In the genomic region with DNA sequence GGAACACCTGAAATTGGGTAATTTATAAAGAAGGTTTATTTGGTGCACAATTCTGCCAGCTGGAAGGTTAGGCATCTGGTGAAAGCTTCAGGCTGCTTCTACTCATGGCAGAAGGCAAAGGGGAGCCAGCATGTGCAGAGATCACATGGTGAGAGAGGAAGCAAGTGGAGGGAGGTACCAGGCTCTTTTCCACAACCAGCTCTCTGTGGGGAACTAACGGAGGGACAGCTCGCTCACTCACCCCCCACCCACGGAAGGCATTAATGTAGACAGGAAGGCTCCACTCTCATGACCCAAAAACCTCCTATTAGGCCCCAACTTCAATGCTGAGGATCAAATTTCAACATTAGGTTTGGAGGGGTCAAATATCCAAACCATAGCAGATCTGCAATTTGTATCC, we compare ENCODE assay signal across 29 cellular contexts.
A peak's percentile ranks its signal among the peaks of the same experiment; 100 is the strongest.
DNase-seq lines count a peak whose midpoint lies in the region; ATAC-seq, FAIRE-seq and TF ChIP-seq lines count a peak whose summit lies in the region.
"Had no signal": no experiment of that assay in that cellular context is flagged by ENCODE, and none has a peak within 500 bp of the region (broad histone marks: within the 10 kb centered on the region; RNA-seq: fewer than 3 reads in every experiment).

No MANE protein-coding gene starts in this region.

- TF ChIP-seq EP300 in HepG2 (IDR thresholded peaks at IDR 0.05; ENCODE audit: low read depth in 2 of 2, low read length in 2 of 2): no peak
- no peak for TF ChIP-seq EP300 in HepG2 (CRISPR knock-in tag; IDR thresholded peaks at IDR 0.05; ENCODE audit: borderline replicate concordance)

- no peaks in the 10 kb centered on the region for H3K36me3 ChIP-seq in right lobe of liver
- H3K36me3 ChIP-seq in HepG2 (replicated peaks in 1 of 2; ENCODE audit: control insufficient read depth in 1 of 2, insufficient read depth in 2 of 2, low read length in 2 of 2): peaks cover 0 to 3% of the 10 kb centered on the region in 2 experiments; a peak in 2 of 5 replicates
- H3K36me3 ChIP-seq in SJCRH30: no peaks in the 10 kb centered on the region
- peaks cover 13% of the 10 kb centered on the region for H3K36me3 ChIP-seq in mesodermal cell (ENCODE audit: control insufficient read depth, insufficient read depth, low read length)
- H3K36me3 ChIP-seq: breast epithelium, MG63, suprapubic skin had no signal

- H3K4me1 ChIP-seq in right lobe of liver (peaks cover 0 to 12% (median 6%) of the 10 kb centered on the region in 4 donors), HepG2 (ENCODE audit: insufficient read depth, low read length) (peaks cover 28% of the 10 kb centered on the region), SJCRH30 (peaks cover 11% of the 10 kb centered on the region), mesodermal cell (ENCODE audit: control insufficient read depth, insufficient read depth, low read length, poor library complexity, severe bottlenecking) (no peaks in the 10 kb centered on the region)
- H3K4me1 ChIP-seq: breast epithelium, suprapubic skin had no signal

- no peak overlapping the region for H2AFZ ChIP-seq in HepG2 (ENCODE audit: low read length)

- in situ Hi-C loops in HepG2 (cut with HindIII; ENCODE audit: extremely low pct_ligation_motif_present, low pct_unique_long_range_greater_than_20kb): no loop called here

- no peak overlapping the region for H3K9ac ChIP-seq in HepG2 (ENCODE audit: insufficient read depth, low read depth, low read length)

- no peaks in the 10 kb centered on the region for H4K20me1 ChIP-seq in HepG2 (ENCODE audit: insufficient read depth, low read length)

- POLR2A ChIA-PET in HepG2 (lab: Yijun Ruan, JAX): interaction anchor here (1.6 kb wide), 1 partner anchor 9 kb away, joined by 3 read pairs; no protein-coding TSS in a partner anchor
- POLR2A ChIA-PET in activated CD8-positive, alpha-beta T cell treated with anti-CD3 and anti-CD28 coated beads, Interleukin-2, amount 10 ng/mL, durations not matched to agents 7 days and 5 days (lab: Charles Lee): no interaction called here

- no peak overlapping the region for H3K27ac ChIP-seq in right lobe of liver
- H3K27ac ChIP-seq in HepG2 (ENCODE audit: extremely low read length, insufficient read depth, low read length): no peak overlapping the region
- peak overlapping the region; percentile 56 for H3K27ac ChIP-seq in SJCRH30
- H3K27ac ChIP-seq in mesodermal cell (ENCODE audit: low read depth, low read length, severe bottlenecking): peak overlapping the region; percentile 55
- H3K27ac ChIP-seq: breast epithelium, suprapubic skin had no signal

- no peaks in the 10 kb centered on the region for H3K9me3 Mint-ChIP-seq in activated CD8-positive, alpha-beta T cell treated with anti-CD3 and anti-CD28 coated beads, Interleukin-2, amount 10 ng/mL, durations not matched to agents 7 days and 5 days (ENCODE audit: insufficient read depth)
- H3K9me3 Mint-ChIP-seq: T-helper 2 cell treated with Interferon-gamma antibody and Interleukin-4, amounts not matched to agents 5 μg/mL and 100 μg/mL, for 36 hours had no signal

- TF ChIP-seq POLR2A in right lobe of liver (IDR thresholded peaks at IDR 0.05) (no peak), HepG2 (IDR thresholded peaks at IDR 0.05; ENCODE audit: insufficient read depth in 1 of 2, low read depth in 2 of 2, low read length in 2 of 2) (no peak)

- H3K4me3 ChIP-seq in right lobe of liver (no peak overlapping the region), HepG2 (replicated peaks in 1 of 3; ENCODE audit: insufficient read depth in 1 of 3, low read depth in 2 of 3, low read length in 3 of 3) (no peak overlapping the region), SJCRH30 (peak overlapping the region; percentile 23), mesodermal cell (ENCODE audit: extremely low read depth, insufficient read depth, low read length, poor library complexity, severe bottlenecking) (no peak overlapping the region)
- H3K4me3 ChIP-seq: breast epithelium, MG63, suprapubic skin had no signal

- TF ChIP-seq RAD21 in HepG2 (CRISPR knock-in tag; IDR thresholded peaks at IDR 0.05): no peak

- TF ChIP-seq CTCF in right lobe of liver (IDR thresholded peaks at IDR 0.05) (no peak), HepG2 (CRISPR knock-in tag; IDR thresholded peaks at IDR 0.05) (no peak)

- H3K27me3 Mint-ChIP-seq in activated CD8-positive, alpha-beta T cell treated with anti-CD3 and anti-CD28 coated beads, Interleukin-2, amount 10 ng/mL, durations not matched to agents 7 days and 5 days (ENCODE audit: low read depth): no peaks in the 10 kb centered on the region
- H3K27me3 Mint-ChIP-seq: activated naive CD8-positive, alpha-beta T cell had no signal

- H3K36me3 Mint-ChIP-seq in activated CD8-positive, alpha-beta T cell treated with anti-CD3 and anti-CD28 coated beads, Interleukin-2, amount 10 ng/mL, durations not matched to agents 7 days and 5 days (ENCODE audit: low read depth): no peaks in the 10 kb centered on the region
- H3K36me3 Mint-ChIP-seq: CD8-positive, alpha-beta memory T cell had no signal

- H3K27ac Mint-ChIP-seq in activated CD8-positive, alpha-beta T cell treated with anti-CD3 and anti-CD28 coated beads, Interleukin-2, amount 10 ng/mL, durations not matched to agents 7 days and 5 days: no peak overlapping the region
- H3K27ac Mint-ChIP-seq: activated naive CD8-positive, alpha-beta T cell; CD8-positive, alpha-beta memory T cell; T-helper 2 cell treated with Interferon-gamma antibody and Interleukin-4, amounts not matched to agents 5 μg/mL and 100 μg/mL, for 36 hours had no signal

- no peak for FAIRE-seq in HepG2 (lab: Jason Lieb, UNC)
- FAIRE-seq: endothelial cell of umbilical vein, GM18507 had no signal

- CTCF ChIA-PET in HepG2 (lab: Yijun Ruan, JAX; ENCODE audit: low intra/inter-chr PET ratio, low total read pairs): no interaction called here
- CTCF ChIA-PET in activated CD8-positive, alpha-beta T cell treated with anti-CD3 and anti-CD28 coated beads, Interleukin-2, amount 10 ng/mL, durations not matched to agents 7 days and 5 days (lab: Charles Lee): no interaction called here

- no peaks in the 10 kb centered on the region for H3K27me3 ChIP-seq in right lobe of liver
- H3K27me3 ChIP-seq in HepG2 (ENCODE audit: control insufficient read depth in 1 of 2, insufficient read depth in 2 of 2, low read length in 2 of 2): no peaks in the 10 kb centered on the region
- no peaks in the 10 kb centered on the region for H3K27me3 ChIP-seq in SJCRH30
- H3K27me3 ChIP-seq: breast epithelium, MG63, suprapubic skin had no signal

- peaks cover 81% of the 10 kb centered on the region for H3K79me2 ChIP-seq in HepG2 (ENCODE audit: insufficient read depth, low read length)

- no peak for DNase-seq in right lobe of liver
- no peak for DNase-seq in HepG2 (ENCODE audit: low spot score)
- peak; percentile 67 to 78 for DNase-seq in SJCRH30
- DNase-seq in activated CD8-positive, alpha-beta T cell treated with anti-CD3 and anti-CD28 coated beads, Interleukin-2, amount 10 ng/mL, durations not matched to agents 7 days and 5 days: no peak
- DNase-seq in GM19240 (ENCODE audit: insufficient read length, low spot score): no peak
- DNase-seq: activated CD4-positive, alpha-beta T cell treated with anti-CD3 and anti-CD28 coated beads for 4 hours; activated CD8-positive, alpha-beta memory T cell treated with anti-CD3 and anti-CD28 coated beads for 24 hours; activated T-cell treated with anti-CD3 and anti-CD28 coated beads for 4 hours; CD8-positive, alpha-beta memory T cell; DMS153; hippocampal formation; left cardiac atrium; MG63; NCI-H1105 treated with DMSO at 0.1 percent for 48 hours; NCI-H1930; NCI-H2227 treated with DMSO at 0.1 percent for 48 hours; right cardiac atrium; stimulated activated CD4-positive, alpha-beta T cell treated with anti-CD3 and anti-CD28 coated beads, Interleukin-1b, Interleukin-23, amount 100 ng/mL, for 48 hours; stimulated activated naive CD4-positive, alpha-beta T cell treated with Interleukin-2 at 50 U/mL for 16 hours had no signal

- 80% methylated on average over 1 of the region's 3 CpGs for WGBS in right lobe of liver (ENCODE audit: insufficient coverage, low coverage, low lambda C conversion rate, missing lambda C conversion rate)
- 93% methylated on average over 3 of the region's 3 CpGs for WGBS in HepG2 (ENCODE audit: low lambda C conversion rate)
- no CpG with 5 or more reads among the region's 3 CpGs for WGBS in mesodermal cell (ENCODE audit: insufficient coverage in 2 of 2), 2 experiments

- intact Hi-C loops in right lobe of liver (cut with DNase I) (no loop called here), HepG2 (cut with micrococcal nuclease; ENCODE audit: unreplicated experiment) (no loop called here)

- H3K9me3 ChIP-seq in right lobe of liver (no peaks in the 10 kb centered on the region), HepG2 (ENCODE audit: low read length) (no peaks in the 10 kb centered on the region), SJCRH30 (replicated peaks) (no peaks in the 10 kb centered on the region), mesodermal cell (ENCODE audit: control insufficient read depth, low read length) (no peaks in the 10 kb centered on the region)
- H3K9me3 ChIP-seq: breast epithelium, MG63, suprapubic skin had no signal

- no peak overlapping the region for H3K4me2 ChIP-seq in HepG2 (ENCODE audit: low read depth, low read length)

- peak; percentile 32 to 71 (median 45) for ATAC-seq in right lobe of liver
- no peak for ATAC-seq in HepG2
- no peak for ATAC-seq in HG03025 (IDR thresholded peaks at IDR 0.05; ENCODE audit: low FRiP score, unreplicated experiment)
- ATAC-seq in activated CD8-positive, alpha-beta T cell treated with anti-CD3 and anti-CD28 coated beads, Interleukin-2, amount 10 ng/mL, durations not matched to agents 7 days and 5 days: no peak
- ATAC-seq in GM18867 (IDR thresholded peaks at IDR 0.05; ENCODE audit: unreplicated experiment): no peak
- ATAC-seq: left cardiac atrium, right cardiac atrium, Right ventricle myocardium inferior had no signal

- H3K4me1 Mint-ChIP-seq in activated CD8-positive, alpha-beta T cell treated with anti-CD3 and anti-CD28 coated beads, Interleukin-2, amount 10 ng/mL, durations not matched to agents 7 days and 5 days (ENCODE audit: low read depth): no peaks in the 10 kb centered on the region
- H3K4me1 Mint-ChIP-seq: CD8-positive, alpha-beta memory T cell had no signal

- no TSS peak for BruUV-seq in HepG2 (replicated peaks; lab: Mats Ljungman, UMichigan)

- H3K4me3 Mint-ChIP-seq in activated CD8-positive, alpha-beta T cell treated with anti-CD3 and anti-CD28 coated beads, Interleukin-2, amount 10 ng/mL, durations not matched to agents 7 days and 5 days: no peak overlapping the region
- H3K4me3 Mint-ChIP-seq: activated naive CD8-positive, alpha-beta T cell; CD8-positive, alpha-beta memory T cell; T-helper 2 cell treated with Interferon-gamma antibody and Interleukin-4, amounts not matched to agents 5 μg/mL and 100 μg/mL, for 36 hours had no signal

TF ChIP-seq in HepG2, 621 proteins besides CTCF, POLR2A, EP300 and RAD21 (continues in another document):
- no peak for TF ChIP-seq SMARCE1 (IDR thresholded peaks at IDR 0.05; ENCODE audit: borderline replicate concordance)
- TF ChIP-seq ZNF136 (CRISPR knock-in tag; IDR thresholded peaks at IDR 0.05; ENCODE audit: low read depth): no peak
- TF ChIP-seq PTBP1 (IDR thresholded peaks at IDR 0.05; ENCODE audit: low read depth, low read length, poor library complexity, severe bottlenecking): no peak
- no peak for TF ChIP-seq ZNF17 (CRISPR knock-in tag; IDR thresholded peaks at IDR 0.05)
- no peak for TF ChIP-seq YEATS4 (CRISPR knock-in tag; IDR thresholded peaks at IDR 0.05; ENCODE audit: borderline replicate concordance)

Comparison
In these comparisons a context has a peak if more than half of its experiments do, and no peak if none do; other contexts are left out.
1. ATAC-seq: peak in right lobe of liver (4 of 4); none in HepG2 (single experiment), HG03025 (single experiment), activated CD8-positive, alpha-beta T cell treated with anti-CD3 and anti-CD28 coated beads, Interleukin-2, amount 10 ng/mL, durations not matched to agents 7 days and 5 days (single experiment) and GM18867 (single experiment).
2. DNase-seq: peak in SJCRH30 (2 of 2); none in right lobe of liver (0 of 3), HepG2 (single experiment), activated CD8-positive, alpha-beta T cell treated with anti-CD3 and anti-CD28 coated beads, Interleukin-2, amount 10 ng/mL, durations not matched to agents 7 days and 5 days (single experiment) and GM19240 (single experiment).
3. H3K27ac ChIP-seq: peak in SJCRH30 (single experiment) and mesodermal cell (single experiment); none in right lobe of liver (0 of 3) and HepG2 (single experiment).